8 cellular contexts compared by ENCODE assay signal in genomic region chr7:135170998-135171481, GRCh38. TPM values are rescaled to one million over a fixed set of nuclear protein-coding genes. Genes with fewer than 3 reads are reported as not detected.
DNase-seq lines count a peak whose midpoint lies in the region; ATAC-seq and TF ChIP-seq lines count a peak whose summit lies in the region.
"Not testable (repeated sequence)": the region's sequence is repeated elsewhere in the genome, so short reads cannot be mapped to it uniquely, and the experiment has no call there.

No MANE protein-coding gene starts in this region.

- not testable (repeated sequence) for H3K27me3 Mint-ChIP-seq in activated naive CD4-positive, alpha-beta T cell treated with anti-CD3 and anti-CD28 coated beads, Interleukin-2, amount 10 ng/mL, durations not matched to agents 7 days and 5 days; mesothelial cell of epicardium (ENCODE audit: low read depth); stimulated activated naive B cell treated with anti-CD40 and anti-IgM and Interleukin-4, amounts not matched to agents 10 μg/mL and 1 μg/mL and 100 μg/mL, for 72 hours

- peak; percentile 37 for ATAC-seq in GM19452 (IDR thresholded peaks at IDR 0.05; ENCODE audit: unreplicated experiment)
- peak; percentile 54 for ATAC-seq in HG02943 (IDR thresholded peaks at IDR 0.05; ENCODE audit: low read depth, unreplicated experiment)
- peak; percentile 48 to 56 for ATAC-seq in stimulated activated naive B cell treated with anti-CD40 and anti-IgM and Interleukin-4, amounts not matched to agents 10 μg/mL and 1 μg/mL and 100 μg/mL, for 72 hours (replicated peaks)

- H3K36me3 ChIP-seq in MG63: peaks cover 24% of the 10 kb centered on the region
- peaks cover 4 to 25% of the 10 kb centered on the region in 2 donors for H3K36me3 ChIP-seq in esophagus (ENCODE audit: control insufficient read depth in 2 of 2, insufficient read depth in 2 of 2, low read length in 1 of 2)

- peak overlapping the region; percentile 83 for H3K4me3 ChIP-seq in MG63
- peak overlapping the region; percentile 79 to 86 for H3K4me3 ChIP-seq in esophagus (ENCODE audit: low read depth in 1 of 2, low read length in 2 of 2)

- H3K36me3 Mint-ChIP-seq in activated naive CD4-positive, alpha-beta T cell treated with anti-CD3 and anti-CD28 coated beads, Interleukin-2, amount 10 ng/mL, durations not matched to agents 7 days and 5 days: peaks cover 37% of the 10 kb centered on the region
- peaks cover 17% of the 10 kb centered on the region for H3K36me3 Mint-ChIP-seq in mesothelial cell of epicardium
- peaks cover 62 to 76% of the 10 kb centered on the region in 2 donors for H3K36me3 Mint-ChIP-seq in stimulated activated naive B cell treated with anti-CD40 and anti-IgM and Interleukin-4, amounts not matched to agents 10 μg/mL and 1 μg/mL and 100 μg/mL, for 72 hours

- not testable (repeated sequence) for H3K9me3 ChIP-seq in MG63; esophagus (ENCODE audit: control insufficient read depth in 2 of 2, insufficient read depth in 1 of 2, low read depth in 1 of 2, low read length in 1 of 2)

- not testable (repeated sequence) for H3K27me3 ChIP-seq in MG63; esophagus (ENCODE audit: control insufficient read depth in 1 of 2, insufficient read depth in 2 of 2, low read length in 2 of 2)

- CTCF ChIA-PET in activated naive CD4-positive, alpha-beta T cell treated with anti-CD3 and anti-CD28 coated beads, Interleukin-2, amount 10 ng/mL, durations not matched to agents 7 days and 5 days (lab: Charles Lee): interaction anchor here (0.6 to 5.6 kb wide), 11 partner anchors 9 to 538 kb away, joined by 3 to 59 read pairs (median 4); partner anchors contain the start of genes AGBL3 and TMEM140

- DNase-seq in CD1c-positive myeloid dendritic cell (ENCODE audit: extremely low spot score) (peak; percentile 15), mesothelial cell of epicardium (ENCODE audit: low spot score in 2 of 2, unreplicated experiment in 2 of 2) (peak in 1 of 2 experiments; percentile 34)
- not testable (repeated sequence) for DNase-seq in MG63; activated naive CD4-positive, alpha-beta T cell treated with anti-CD3 and anti-CD28 coated beads, Interleukin-2, amount 10 ng/mL, durations not matched to agents 7 days and 5 days; stimulated activated naive B cell treated with anti-CD40 and anti-IgM and Interleukin-4, amounts not matched to agents 10 μg/mL and 1 μg/mL and 100 μg/mL, for 72 hours

- H3K27ac Mint-ChIP-seq in activated naive CD4-positive, alpha-beta T cell treated with anti-CD3 and anti-CD28 coated beads, Interleukin-2, amount 10 ng/mL, durations not matched to agents 7 days and 5 days: peak overlapping the region; percentile 92
- H3K27ac Mint-ChIP-seq in mesothelial cell of epicardium: peak overlapping the region; percentile 99
- peak overlapping the region; percentile 98 for H3K27ac Mint-ChIP-seq in stimulated activated naive B cell treated with anti-CD40 and anti-IgM and Interleukin-4, amounts not matched to agents 10 μg/mL and 1 μg/mL and 100 μg/mL, for 72 hours

- WGBS in esophagus, 2 donors: 19 to 23% methylated on average over 12 of the region's 12 CpGs

- peak; percentile 7 for TF ChIP-seq CTCF in mesothelial cell of epicardium (IDR thresholded peaks at IDR 0.05; ENCODE audit: unreplicated experiment)

- not testable (repeated sequence) for H3K9me3 Mint-ChIP-seq in activated naive CD4-positive, alpha-beta T cell treated with anti-CD3 and anti-CD28 coated beads, Interleukin-2, amount 10 ng/mL, durations not matched to agents 7 days and 5 days; mesothelial cell of epicardium; stimulated activated naive B cell treated with anti-CD40 and anti-IgM and Interleukin-4, amounts not matched to agents 10 μg/mL and 1 μg/mL and 100 μg/mL, for 72 hours

- H3K4me1 ChIP-seq in esophagus (ENCODE audit: control insufficient read depth in 2 of 2, insufficient read depth in 2 of 2, low read length in 1 of 2): peaks cover 6 to 13% of the 10 kb centered on the region in 2 donors

- peak overlapping the region; percentile 78 for H3K4me3 Mint-ChIP-seq in activated naive CD4-positive, alpha-beta T cell treated with anti-CD3 and anti-CD28 coated beads, Interleukin-2, amount 10 ng/mL, durations not matched to agents 7 days and 5 days
- H3K4me3 Mint-ChIP-seq in mesothelial cell of epicardium: peak overlapping the region; percentile 80
- peak overlapping the region; percentile 88 to 96 for H3K4me3 Mint-ChIP-seq in stimulated activated naive B cell treated with anti-CD40 and anti-IgM and Interleukin-4, amounts not matched to agents 10 μg/mL and 1 μg/mL and 100 μg/mL, for 72 hours

- H3K27ac ChIP-seq in esophagus (ENCODE audit: low read depth in 2 of 2, low read length in 1 of 2): peak overlapping the region; percentile 91 to 94

- peaks cover 49% of the 10 kb centered on the region for H3K4me1 Mint-ChIP-seq in activated naive CD4-positive, alpha-beta T cell treated with anti-CD3 and anti-CD28 coated beads, Interleukin-2, amount 10 ng/mL, durations not matched to agents 7 days and 5 days
- H3K4me1 Mint-ChIP-seq in mesothelial cell of epicardium: peaks cover 40% of the 10 kb centered on the region
- H3K4me1 Mint-ChIP-seq in stimulated activated naive B cell treated with anti-CD40 and anti-IgM and Interleukin-4, amounts not matched to agents 10 μg/mL and 1 μg/mL and 100 μg/mL, for 72 hours: peaks cover 49 to 68% of the 10 kb centered on the region in 2 donors

RNA-seq across cellular contexts. Expression of gene CYREN, which starts 0.5 kb away (rescaled TPM):
- 30.5 and 38.3 TPM in 2 replicates for total RNA-seq in MG63 (2014; rRNA removed; shearing (Covaris generic); ENCODE audit: low replicate concordance)
- 10 to 100 TPM; 26.0 to 27.2 TPM for polyA plus RNA-seq in esophagus
- 44.4 to 46.7 TPM (median 44.8 TPM) in 3 replicates for total RNA-seq in mesothelial cell of epicardium

RNA-seq across cellular contexts. Expression of gene TMEM140, which starts 23.2 kb away (rescaled TPM):
- 0.40 TPM in 1 of 2 replicates, not detected in the other for total RNA-seq in MG63 (2014; rRNA removed; shearing (Covaris generic); ENCODE audit: low replicate concordance)
- 1 to 10 TPM; 1.3 to 1.9 TPM for polyA plus RNA-seq in esophagus
- total RNA-seq in mesothelial cell of epicardium: 0.14 to 0.40 TPM in 2 of 3 replicates, not detected in the other

RNA-seq across cellular contexts. Expression of gene WDR91, which starts 40.3 kb away (rescaled TPM):
- 1.5 and 3.0 TPM in 2 replicates for total RNA-seq in MG63 (2014; rRNA removed; shearing (Covaris generic); ENCODE audit: low replicate concordance)
- polyA plus RNA-seq in esophagus: 10 to 100 TPM; 19.9 to 21.9 TPM
- 15.0 to 17.4 TPM (median 16.5 TPM) in 3 replicates for total RNA-seq in mesothelial cell of epicardium
